Comparison of ENCODE assay signal across 1 cellular context in genomic region chr10:10830316-10831061, GRCh38.
TF ChIP-seq lines count a peak whose summit lies in the region.

No MANE protein-coding gene starts in this region.

TF ChIP-seq in IMR-90, 13 proteins besides CTCF, POLR2A, EP300 and RAD21 (continued from another document):
- TF ChIP-seq ELK1 (IDR thresholded peaks at IDR 0.05; ENCODE audit: borderline replicate concordance, low read depth, low read length): no peak
- TF ChIP-seq MAZ (IDR thresholded peaks at IDR 0.05; ENCODE audit: borderline replicate concordance, low read depth, low read length): no peak
- no peak for TF ChIP-seq RCOR1 (IDR thresholded peaks at IDR 0.05; ENCODE audit: insufficient replicate concordance, low read length)
- no peak for TF ChIP-seq NFE2L2 (IDR thresholded peaks at IDR 0.05; ENCODE audit: low read depth, low read length)
- peak; percentile 34; the same call in 1 of the 2 replicates for TF ChIP-seq FOS (IDR thresholded peaks at IDR 0.05; ENCODE audit: low read depth, low read length)
- no peak for TF ChIP-seq MAFK (IDR thresholded peaks at IDR 0.05; ENCODE audit: low read depth, low read length)
- TF ChIP-seq MXI1 (IDR thresholded peaks at IDR 0.05; ENCODE audit: borderline replicate concordance, low read depth, low read length): no peak
- TF ChIP-seq BHLHE40 (IDR thresholded peaks at IDR 0.05; ENCODE audit: low read depth, low read length): peak; percentile 55; the same call in 1 of the 2 replicates
- no peak for TF ChIP-seq RFX5 (IDR thresholded peaks at IDR 0.05; ENCODE audit: low read depth, low read length)
- no peak for TF ChIP-seq SMC3 (IDR thresholded peaks at IDR 0.05; ENCODE audit: low read depth, low read length)
- no peak for TF ChIP-seq USF2 (IDR thresholded peaks at IDR 0.05; ENCODE audit: low read depth, low read length)
